Comparison of ENCODE assay signal across 13 cellular contexts in genomic region chr1:161719325-161719611, GRCh38.
DNase-seq lines count a peak whose midpoint lies in the region; ATAC-seq, FAIRE-seq and TF ChIP-seq lines count a peak whose summit lies in the region.
"Had no signal": no experiment of that assay in that cellular context is flagged by ENCODE, and none has a peak within 500 bp of the region (broad histone marks: within the 10 kb centered on the region; RNA-seq: fewer than 3 reads in every experiment).

No MANE protein-coding gene starts in this region.

- FAIRE-seq in GM19239 (lab: Jason Lieb, UNC), result peak; percentile 60
- FAIRE-seq: endometrium, islet of Langerhans had no signal

- TF ChIP-seq CTCF in DOHH2 (IDR thresholded peaks at IDR 0.05; ENCODE audit: low read depth, low read length, poor library complexity, severe bottlenecking), result no peak
- TF ChIP-seq CTCF in GM10266 (IDR thresholded peaks at IDR 0.05; ENCODE audit: control insufficient read depth, insufficient read depth, low read depth, missing control alignments), result no peak

- no peaks in the 10 kb centered on the region for H3K9me2 ChIP-seq in DOHH2 (replicated peaks; ENCODE audit: control insufficient read depth, low read length)

- H3K4me1 ChIP-seq in DOHH2 (ENCODE audit: control insufficient read depth, low read length), result peaks cover 88% of the 10 kb centered on the region
- H3K4me1 ChIP-seq: uterus had no signal

- no peak for DNase-seq in GM19239 (ENCODE audit: insufficient read length, low spot score)
- no peak for DNase-seq in ecto neural progenitor cell (ENCODE audit: low spot score)
- DNase-seq in GM10266 (ENCODE audit: extremely low spot score), result no peak
- DNase-seq in activated effector memory CD4-positive, alpha-beta T cell treated with Interleukin-2 at 50 U/mL for 16 hours, result no peak
- DNase-seq in HuH-7 (ENCODE audit: low spot score), result no peak
- DNase-seq: activated CD4-positive, alpha-beta T cell treated with anti-CD3 and anti-CD28 coated beads for 1 hour; uterus had no signal

- H3K79me2 ChIP-seq in DOHH2 (ENCODE audit: control insufficient read depth, low read length), result no peaks in the 10 kb centered on the region

- peaks cover 7% of the 10 kb centered on the region for H3K36me3 ChIP-seq in DOHH2 (ENCODE audit: control insufficient read depth, low read length)
- H3K36me3 ChIP-seq: uterus had no signal

- peak overlapping the region; percentile 75 for H3K4me2 ChIP-seq in DOHH2 (ENCODE audit: low read length)
- H3K4me2 ChIP-seq: GM23338 had no signal

- H3K9me3 ChIP-seq in DOHH2 (ENCODE audit: control insufficient read depth, insufficient read depth, low read length), result no peaks in the 10 kb centered on the region
- H3K9me3 ChIP-seq: uterus had no signal

- no peaks in the 10 kb centered on the region for H3K27me3 ChIP-seq in DOHH2 (ENCODE audit: control insufficient read depth, low read length)
- H3K27me3 ChIP-seq: uterus had no signal

- peaks cover 50% of the 10 kb centered on the region for H3F3A ChIP-seq in DOHH2 (ENCODE audit: control insufficient read depth, insufficient read depth)

- H4K20me1 ChIP-seq in DOHH2 (ENCODE audit: control insufficient read depth, insufficient read depth, low read depth, low read length), result no peaks in the 10 kb centered on the region

- peak overlapping the region; percentile 61 for H3K4me3 ChIP-seq in DOHH2 (ENCODE audit: low read length)
- H3K4me3 ChIP-seq: GM23338, uterus had no signal

- ATAC-seq in HG02610 (IDR thresholded peaks at IDR 0.05; ENCODE audit: unreplicated experiment), result peak; percentile 51
- ATAC-seq in HG03571 (IDR thresholded peaks at IDR 0.05; ENCODE audit: unreplicated experiment), result peak; percentile 54
- ATAC-seq: GM23338 had no signal

- H3K27ac ChIP-seq in DOHH2 (ENCODE audit: low read depth, low read length), result peak overlapping the region; percentile 94
- H3K27ac ChIP-seq: uterus had no signal
